12 cellular contexts compared by ENCODE assay signal in the genomic region with DNA sequence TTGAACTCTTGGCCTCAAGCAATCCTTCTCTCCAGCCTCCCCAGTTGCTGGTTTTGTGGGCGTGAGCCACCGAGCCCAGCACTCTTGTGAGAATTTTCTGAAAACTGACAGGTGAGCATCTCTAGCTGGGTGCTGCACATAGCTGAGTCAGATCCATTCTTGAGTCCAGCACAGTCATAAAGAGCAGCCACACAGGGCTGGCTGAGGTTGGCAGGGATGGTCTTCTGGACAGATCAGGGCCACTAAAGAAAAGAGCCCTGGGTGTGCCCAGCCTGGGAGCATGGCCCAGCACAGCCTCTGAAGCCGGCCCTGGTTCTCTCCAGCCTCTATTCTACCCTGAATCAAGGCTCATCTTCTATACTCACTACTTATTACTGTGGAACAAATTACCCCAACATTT.
"Had no signal": no experiment of that assay in that cellular context is flagged by ENCODE, and none has a peak within 500 bp of the region (broad histone marks: within the 10 kb centered on the region; RNA-seq: fewer than 3 reads in every experiment).

No MANE protein-coding gene starts in this region.

- DNase-seq: activated B cell treated with CpG ODN at 0.5 μM for 24 hours; activated CD4-positive, alpha-beta T cell treated with anti-CD3 and anti-CD28 coated beads, Interleukin-2, amount 10 ng/mL, durations not matched to agents 24 days and 14 days; activated CD8-positive, alpha-beta memory T cell treated with anti-CD3 and anti-CD28 coated beads for 24 hours; activated gamma-delta T cell treated with Interleukin-2 at 50 U/mL for 16 hours; activated T-cell treated with anti-CD3 and anti-CD28 coated beads, Interleukin-2, amount 50 U/mL, for 1 hour; foreskin melanocyte; left ventricle myocardium superior; stimulated activated CD4-positive, alpha-beta T cell treated with anti-CD3 and anti-CD28 coated beads, Interleukin-2, amount 100 ng/mL, for 48 hours; T-helper 17 cell; testis had no signal

- H3K9me3 ChIP-seq: ascending aorta, testis had no signal

- H3K4me3 ChIP-seq: ascending aorta, testis had no signal

- H3K27me3 Mint-ChIP-seq: activated CD4-positive, alpha-beta T cell treated with anti-CD3 and anti-CD28 coated beads, Interleukin-2, amount 10 ng/mL, durations not matched to agents 24 days and 14 days had no signal

- H3K4me1 ChIP-seq: ascending aorta, testis had no signal

- H3K27ac ChIP-seq: ascending aorta, testis had no signal

- H3K27ac Mint-ChIP-seq: activated B cell treated with CpG ODN at 0.5 μM for 24 hours; activated CD4-positive, alpha-beta T cell treated with anti-CD3 and anti-CD28 coated beads, Interleukin-2, amount 10 ng/mL, durations not matched to agents 24 days and 14 days; stimulated activated naive CD8-positive, alpha-beta T cell treated with anti-CD3 and anti-CD28 coated beads, Interleukin-15, Interleukin-2, amounts not matched to agents 100 ng/mL and 50 ng/mL, for 24 hours; T-helper 17 cell had no signal

- H3K36me3 ChIP-seq: ascending aorta had no signal

- H3K9me3 Mint-ChIP-seq: activated B cell treated with CpG ODN at 0.5 μM for 24 hours; activated CD4-positive, alpha-beta T cell treated with anti-CD3 and anti-CD28 coated beads, Interleukin-2, amount 10 ng/mL, durations not matched to agents 24 days and 14 days; stimulated activated naive CD8-positive, alpha-beta T cell treated with anti-CD3 and anti-CD28 coated beads, Interleukin-15, Interleukin-2, amounts not matched to agents 100 ng/mL and 50 ng/mL, for 24 hours had no signal

- H3K4me3 Mint-ChIP-seq: activated B cell treated with CpG ODN at 0.5 μM for 24 hours; activated CD4-positive, alpha-beta T cell treated with anti-CD3 and anti-CD28 coated beads, Interleukin-2, amount 10 ng/mL, durations not matched to agents 24 days and 14 days; stimulated activated naive CD8-positive, alpha-beta T cell treated with anti-CD3 and anti-CD28 coated beads, Interleukin-15, Interleukin-2, amounts not matched to agents 100 ng/mL and 50 ng/mL, for 24 hours; T-helper 17 cell had no signal

- H3K27me3 ChIP-seq: ascending aorta, testis had no signal

- H3K4me1 Mint-ChIP-seq: activated B cell treated with CpG ODN at 0.5 μM for 24 hours; activated CD4-positive, alpha-beta T cell treated with anti-CD3 and anti-CD28 coated beads, Interleukin-2, amount 10 ng/mL, durations not matched to agents 24 days and 14 days; T-helper 17 cell had no signal

- ATAC-seq: left ventricle myocardium superior, T-helper 17 cell had no signal
